ENCODE assay signal across 17 cellular contexts in the genomic region with DNA sequence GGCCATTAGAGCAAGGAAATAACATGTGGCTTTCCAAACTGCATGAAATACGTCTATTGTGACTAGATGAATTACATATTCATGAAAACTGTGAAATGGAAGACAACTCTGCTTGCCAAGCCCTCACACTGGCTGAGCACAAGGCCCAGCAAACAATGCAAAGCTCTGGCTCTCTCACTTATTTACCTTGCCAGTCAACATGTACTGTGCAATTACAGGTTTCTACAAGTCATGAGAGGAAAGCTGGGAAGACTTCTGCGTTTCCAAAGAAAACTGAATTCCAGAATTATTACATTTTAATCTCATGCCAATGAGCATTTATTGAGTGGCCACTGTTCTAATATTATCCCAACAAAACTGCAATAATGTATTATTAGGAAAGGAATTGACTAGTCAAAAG. TPM values are rescaled to one million over a fixed set of nuclear protein-coding genes. Genes with fewer than 3 reads are reported as not detected.
DNase-seq lines count a peak whose midpoint lies in the region; ATAC-seq, FAIRE-seq and TF ChIP-seq lines count a peak whose summit lies in the region.
"Had no signal": no experiment of that assay in that cellular context is flagged by ENCODE, and none has a peak within 500 bp of the region (broad histone marks: within the 10 kb centered on the region; RNA-seq: fewer than 3 reads in every experiment).

No MANE protein-coding gene starts in this region.

- no peaks in the 10 kb centered on the region for H3K79me2 ChIP-seq in K562 (ENCODE audit: control insufficient read depth, insufficient read depth, low read length)

- H3K4me2 ChIP-seq in K562 (ENCODE audit: insufficient read depth, low read length): no peak overlapping the region
- H3K4me2 ChIP-seq: A549 had no signal

- H3K4me3 ChIP-seq in K562 (no peak overlapping the region), esophagus muscularis mucosa (no peak overlapping the region)
- H3K4me3 ChIP-seq: A549 had no signal

- no peaks in the 10 kb centered on the region for H3K9me3 ChIP-seq in K562 (replicated peaks; ENCODE audit: control insufficient read depth, insufficient read depth, low read depth, low read length)
- no peaks in the 10 kb centered on the region for H3K9me3 ChIP-seq in esophagus muscularis mucosa
- H3K9me3 ChIP-seq: A549 had no signal

- no peak overlapping the region for H3K9ac ChIP-seq in K562 (ENCODE audit: insufficient read depth in 1 of 2, low read depth in 2 of 2, low read length in 2 of 2)

- 68% methylated on average over 2 of the region's 2 CpGs for WGBS in K562 (ENCODE audit: insufficient coverage, low coverage, missing lambda C conversion rate)
- 64% methylated on average over 2 of the region's 2 CpGs for WGBS in esophagus muscularis mucosa

- DNase-seq in NCI-H345 treated with DMSO at 0.1 percent for 48 hours (lab: John Stamatoyannopoulos, UW; ENCODE audit: unreplicated experiment): peak; percentile 30
- no peak for DNase-seq in K562 (ENCODE audit: extremely low read depth in 1 of 4, low spot score in 3 of 4)
- DNase-seq in esophagus muscularis mucosa (ENCODE audit: extremely low spot score): peak; percentile 78
- no peak for DNase-seq in NCI-H524 treated with DMSO at 0.1 percent for 48 hours (lab: John Stamatoyannopoulos, UW)
- no peak for DNase-seq in AML-193 (lab: John Stamatoyannopoulos, UW)
- DNase-seq: CD8-positive, alpha-beta T cell; COR-L47; DND-41; GDM1 had no signal

- CTCF ChIA-PET in K562 (lab: Yijun Ruan, JAX; ENCODE audit: low intra/inter-chr PET ratio): no interaction called here

- no peak for TF ChIP-seq RAD21 in K562 (CRISPR knock-in tag; conservative IDR thresholded peaks at IDR 0.05 in 1 of 2, IDR thresholded peaks at IDR 0.05 in 1 of 2)

- TF ChIP-seq EP300 in K562 (IDR thresholded peaks at IDR 0.05; ENCODE audit: low read length) (no peak), esophagus muscularis mucosa (IDR thresholded peaks at IDR 0.05) (no peak)

- H3K27me3 ChIP-seq in K562 (ENCODE audit: control insufficient read depth in 2 of 2, insufficient read depth in 2 of 2, low read length in 2 of 2) (no peaks in the 10 kb centered on the region; a peak in 1 of 5 replicates), esophagus muscularis mucosa (peaks cover 0 to 11% (median 0%) of the 10 kb centered on the region in 4 donors)

- TF ChIP-seq CTCF in K562 (IDR thresholded peaks at IDR 0.05 in 2 of 3, conservative IDR thresholded peaks at IDR 0.05 in 1 of 3; ENCODE audit: insufficient read depth in 2 of 3, low read depth in 1 of 3, low read length in 3 of 3) (no peak), esophagus muscularis mucosa (IDR thresholded peaks at IDR 0.05) (no peak)

- intact Hi-C loops in K562 (cut with micrococcal nuclease): loop anchor here (10.0 kb wide), 1 partner anchor 411 kb away; no protein-coding TSS in a partner anchor
- intact Hi-C loops in esophagus muscularis mucosa (cut with DNase I): no loop called here

- H2AFZ ChIP-seq in K562 (ENCODE audit: low read depth, low read length): peak overlapping the region; percentile 59; the same call in 1 of the 2 replicates

- no peak for FAIRE-seq in K562 (lab: Jason Lieb, UNC)
- FAIRE-seq: A549, GM12892, GM19239, H54, HepG2, HTR-8/SVneo had no signal

- POLR2A ChIA-PET in K562 (lab: Yijun Ruan, JAX): interaction anchor here (1.2 to 1.3 kb wide), 2 partner anchors 13 to 21 kb away, joined by 3 to 5 read pairs; no protein-coding TSS in a partner anchor

- no TSS peak for BruUV-seq in K562 (replicated peaks; lab: Mats Ljungman, UMichigan)

- TF ChIP-seq POLR2A in K562 (conservative IDR thresholded peaks at IDR 0.05) (no peak), esophagus muscularis mucosa (IDR thresholded peaks at IDR 0.05; ENCODE audit: low read depth) (no peak)

- no peaks in the 10 kb centered on the region for H4K20me1 ChIP-seq in K562 (replicated peaks; ENCODE audit: control insufficient read depth, insufficient read depth, low read length)

- in situ Hi-C loops in K562 (cut with MboI): no loop called here

- H3K27ac ChIP-seq in K562 (ENCODE audit: extremely low read depth, low read depth, low read length): no peak overlapping the region
- H3K27ac ChIP-seq in esophagus muscularis mucosa (replicated peaks in 1 of 4): no peak overlapping the region
- H3K27ac ChIP-seq: A549 had no signal

- no peaks in the 10 kb centered on the region for H3K9me1 ChIP-seq in K562 (ENCODE audit: control insufficient read depth, insufficient read depth, low read length)

- H3K4me1 ChIP-seq in K562 (replicated peaks in 1 of 2; ENCODE audit: control insufficient read depth in 2 of 2, insufficient read depth in 2 of 2, low read length in 2 of 2): peaks cover under 1 to 5% of the 10 kb centered on the region in 2 experiments; a peak in 1 of 5 replicates
- H3K4me1 ChIP-seq in esophagus muscularis mucosa: no peaks in the 10 kb centered on the region

- H3K36me3 ChIP-seq in K562 (ENCODE audit: control insufficient read depth, insufficient read depth, low read length) (no peaks in the 10 kb centered on the region), esophagus muscularis mucosa (no peaks in the 10 kb centered on the region)

- no peak for ATAC-seq in K562
- no peak for ATAC-seq in GM21515 (IDR thresholded peaks at IDR 0.05; ENCODE audit: unreplicated experiment)
- ATAC-seq: A549; CD8-positive, alpha-beta T cell; HCT116; HepG2 had no signal

TF ChIP-seq in K562, 482 proteins besides CTCF, POLR2A, EP300 and RAD21 (continues in another document):
- no peak for TF ChIP-seq HSF4 (CRISPR knock-in tag; IDR thresholded peaks at IDR 0.05; ENCODE audit: borderline replicate concordance)
- TF ChIP-seq CHAMP1 (IDR thresholded peaks at IDR 0.05): no peak
- no peak for TF ChIP-seq ESRRB (CRISPR knock-in tag; IDR thresholded peaks at IDR 0.05; ENCODE audit: borderline replicate concordance)
- no peak for TF ChIP-seq ZKSCAN3 (CRISPR knock-in tag; IDR thresholded peaks at IDR 0.05)
- TF ChIP-seq SAFB2 (IDR thresholded peaks at IDR 0.05; ENCODE audit: borderline replicate concordance, low read depth, low read length, severe bottlenecking): no peak
- TF ChIP-seq MYNN (IDR thresholded peaks at IDR 0.05): no peak
- no peak for TF ChIP-seq MYNN (CRISPR knock-in tag; IDR thresholded peaks at IDR 0.05)

RNA-seq across cellular contexts. Expression of gene C5orf63, which starts 12.1 kb away (rescaled TPM):
- total RNA-seq in K562 (2011; cell fraction: chromatin; rRNA removed; ENCODE audit: low replicate concordance): 8.1 and 23.6 TPM in 2 replicates
- 2.0 and 3.8 TPM in 2 replicates for total RNA-seq in K562 (2011; cell fraction: nucleolus; rRNA removed)
- total RNA-seq in K562 (2011; cell fraction: nucleoplasm; rRNA removed): 8.4 and 24.0 TPM in 2 replicates
- total RNA-seq in K562 (2014; rRNA removed) (1.8 and 3.4 TPM in 2 replicates), K562 (2014; rRNA removed; fragmentation: Illumina TruSeq; extraction: Trizol) (6.2 and 7.5 TPM in 2 replicates), K562 (2015; rRNA removed; fragmentation: Illumina TruSeq; extraction: Trizol) (4.0 and 4.2 TPM in 2 replicates), K562 (2021) (5.5 and 6.6 TPM in 2 replicates), esophagus muscularis mucosa (1 to 10 TPM in 3 of 4 donors, under 1 TPM in 1; 0.98 to 2.3 (median 1.6) TPM)
- polyA plus RNA-seq in K562 (2011; rRNA removed) (8.8 and 11.0 TPM in 2 replicates), K562 (2014; fragmentation: Illumina TruSeq; extraction: Trizol) (6.2 and 7.4 TPM in 2 replicates), K562 (2014; fragmentation: Nextera tagmentation; extraction: Ambion mirVana) (10 to 100 TPM; 21.4 to 24.6 TPM), K562 (2014; rRNA removed) (4.3 and 5.1 TPM in 2 replicates)
- 3.5 TPM in 2 replicates for polyA plus RNA-seq in K562 (2011; cell fraction: cytosol; rRNA removed)
- polyA plus RNA-seq in K562 (2011; cell fraction: nucleus; rRNA removed): 15.5 and 17.0 TPM in 2 replicates
- 6.2 and 10.2 TPM in 2 replicates for polyA plus RNA-seq in K562 (2012)
- polyA minus RNA-seq in K562 (2011; rRNA and poly(A)+ RNA removed): 6.1 and 7.3 TPM in 2 replicates
- 0.76 and 1.6 TPM in 2 replicates for polyA minus RNA-seq in K562 (2011; cell fraction: cytosol; rRNA and poly(A)+ RNA removed)
- polyA minus RNA-seq in K562 (2011; cell fraction: nucleus; rRNA and poly(A)+ RNA removed): 6.6 and 10.2 TPM in 2 replicates

RNA-seq across cellular contexts. Expression of gene MARCHF3, which starts 55.0 kb away (rescaled TPM):
- 71.0 and 71.2 TPM in 2 replicates for total RNA-seq in K562 (2011; cell fraction: chromatin; rRNA removed; ENCODE audit: low replicate concordance)
- total RNA-seq in K562 (2011; cell fraction: nucleolus; rRNA removed): 72.9 and 84.2 TPM in 2 replicates
- total RNA-seq in K562 (2011; cell fraction: nucleoplasm; rRNA removed): 80.1 and 101 TPM in 2 replicates
- 12.2 and 21.1 TPM in 2 replicates for total RNA-seq in K562 (2014; rRNA removed)
- total RNA-seq in K562 (2014; rRNA removed; fragmentation: Illumina TruSeq; extraction: Trizol): 19.9 and 20.2 TPM in 2 replicates
- total RNA-seq in K562 (2015; rRNA removed; fragmentation: Illumina TruSeq; extraction: Trizol): 16.8 and 18.5 TPM in 2 replicates
- 23.5 TPM in 2 replicates for total RNA-seq in K562 (2021)
- 34.1 and 37.4 TPM in 2 replicates for polyA plus RNA-seq in K562 (2011; rRNA removed)
- polyA plus RNA-seq in K562 (2011; cell fraction: cytosol; rRNA removed): 24.1 and 35.9 TPM in 2 replicates
- polyA plus RNA-seq in K562 (2011; cell fraction: nucleus; rRNA removed): 39.3 and 39.4 TPM in 2 replicates
- polyA plus RNA-seq in K562 (2012): 21.4 and 29.8 TPM in 2 replicates
- polyA plus RNA-seq in K562 (2014; fragmentation: Illumina TruSeq; extraction: Trizol): 13.4 and 16.5 TPM in 2 replicates
- polyA plus RNA-seq in K562 (2014; fragmentation: Nextera tagmentation; extraction: Ambion mirVana): 1 to 10 TPM; 5.6 to 7.6 TPM
- 7.8 and 10.4 TPM in 2 replicates for polyA plus RNA-seq in K562 (2014; rRNA removed)
- 43.9 and 60.4 TPM in 2 replicates for polyA minus RNA-seq in K562 (2011; rRNA and poly(A)+ RNA removed)
- polyA minus RNA-seq in K562 (2011; cell fraction: cytosol; rRNA and poly(A)+ RNA removed): 24.6 and 34.4 TPM in 2 replicates
- 57.8 and 62.6 TPM in 2 replicates for polyA minus RNA-seq in K562 (2011; cell fraction: nucleus; rRNA and poly(A)+ RNA removed)
- total RNA-seq in esophagus muscularis mucosa: 10 to 100 TPM in 1 of 4 donors, 1 to 10 TPM in 3; 1.7 to 13.9 (median 2.5) TPM

Comparison
In these comparisons a context has a peak if more than half of its experiments do, and no peak if none do; other contexts are left out.
1. DNase-seq: peak in NCI-H345 treated with DMSO at 0.1 percent for 48 hours (single experiment) and esophagus muscularis mucosa (single experiment); none in K562 (0 of 4), NCI-H524 treated with DMSO at 0.1 percent for 48 hours (single experiment) and AML-193 (0 of 2).